ENCODE assay signal across 21 cellular contexts in the genomic region with DNA sequence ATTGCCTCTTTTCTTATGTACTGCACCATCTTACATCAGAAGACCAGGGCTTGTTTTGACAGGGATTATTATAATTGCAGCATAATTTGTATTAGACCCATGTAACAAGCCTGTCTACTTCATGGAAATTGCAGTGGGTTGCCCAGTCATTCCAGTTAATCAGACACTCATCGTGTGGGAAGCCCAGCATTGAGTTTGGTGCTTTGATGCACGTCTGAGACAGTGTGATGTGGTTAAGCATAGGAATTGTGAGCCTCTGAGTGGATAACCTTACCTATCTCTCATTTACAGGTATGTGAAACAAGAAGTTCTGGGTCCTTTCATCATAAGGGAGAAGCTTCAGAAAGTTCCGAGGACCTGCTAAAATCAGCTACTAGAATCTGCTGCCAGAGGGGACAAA. TPM values are rescaled to one million over a fixed set of nuclear protein-coding genes. Genes with fewer than 3 reads are reported as not detected.
A peak's percentile ranks its signal among the peaks of the same experiment; 100 is the strongest.
DNase-seq lines count a peak whose midpoint lies in the region; ATAC-seq, FAIRE-seq and TF ChIP-seq lines count a peak whose summit lies in the region.
"Had no signal": no experiment of that assay in that cellular context is flagged by ENCODE, and none has a peak within 500 bp of the region (broad histone marks: within the 10 kb centered on the region; RNA-seq: fewer than 3 reads in every experiment).

No MANE protein-coding gene starts in this region.

- peaks cover 88% of the 10 kb centered on the region for H3K4me1 Mint-ChIP-seq in CD4-positive, alpha-beta T cell (ENCODE audit: low read depth)
- H3K4me1 Mint-ChIP-seq in T-cell = peaks cover 80 to 90% (median 81%) of the 10 kb centered on the region in 3 donors
- peaks cover 92% of the 10 kb centered on the region for H3K4me1 Mint-ChIP-seq in activated naive CD4-positive, alpha-beta T cell treated with anti-CD3 and anti-CD28 coated beads, Interleukin-2, amount 50 U/mL, for 24 hours

- H3K36me3 Mint-ChIP-seq in CD4-positive, alpha-beta T cell (ENCODE audit: low read depth) = peaks cover 85% of the 10 kb centered on the region
- peaks cover 61% of the 10 kb centered on the region for H3K36me3 Mint-ChIP-seq in T-cell
- H3K36me3 Mint-ChIP-seq in activated naive CD4-positive, alpha-beta T cell treated with anti-CD3 and anti-CD28 coated beads, Interleukin-2, amount 50 U/mL, for 24 hours = peaks cover 51% of the 10 kb centered on the region
- H3K36me3 Mint-ChIP-seq: WTC11 had no signal

- H3K27ac Mint-ChIP-seq in CD4-positive, alpha-beta T cell = peak overlapping the region; percentile 87
- H3K27ac Mint-ChIP-seq in T-cell = peak overlapping the region; percentile 77 to 85
- peak overlapping the region; percentile 92 for H3K27ac Mint-ChIP-seq in activated naive CD4-positive, alpha-beta T cell treated with anti-CD3 and anti-CD28 coated beads, Interleukin-2, amount 50 U/mL, for 24 hours
- H3K27ac Mint-ChIP-seq: WTC11 had no signal

- peak; percentile 19 for ATAC-seq in CD4-positive, alpha-beta T cell (ENCODE audit: poor library complexity)
- peak in 3 of 4 experiments; percentile 13 to 25 (median 24) for ATAC-seq in T-cell (replicated peaks in 1 of 4)
- ATAC-seq in HG03135 (IDR thresholded peaks at IDR 0.05; ENCODE audit: unreplicated experiment) = no peak
- ATAC-seq: GM12878, HepG2, WTC11 had no signal

- peak in 1 of 10 experiments; percentile 41 for DNase-seq in CD4-positive, alpha-beta T cell
- DNase-seq in T-cell (no peak), urothelium cell line (ENCODE audit: low spot score) (no peak), NCI-H146 (lab: John Stamatoyannopoulos, UW) (no peak)
- DNase-seq in stimulated activated CD4-positive, alpha-beta T cell treated with anti-CD3 and anti-CD28 coated beads, Interleukin-4, amount 100 ng/mL, for 1 hour = peak; percentile 51
- DNase-seq: activated gamma-delta T cell, AML-193, hypothalamus, kidney glomerular epithelial cell, NCI-H1436, spleen, T-helper 1 cell had no signal

- H3K4me3 Mint-ChIP-seq in CD4-positive, alpha-beta T cell = peak overlapping the region; percentile 44
- H3K4me3 Mint-ChIP-seq in T-cell = peak overlapping the region in 1 of 3 donors; percentile 92
- H3K4me3 Mint-ChIP-seq in activated naive CD4-positive, alpha-beta T cell treated with anti-CD3 and anti-CD28 coated beads, Interleukin-2, amount 50 U/mL, for 24 hours = peak overlapping the region; percentile 71
- H3K4me3 Mint-ChIP-seq: neural crest cell, WTC11 had no signal

- intact Hi-C loops in CD4-positive, alpha-beta T cell (cut with DNase I, micrococcal nuclease) = no loop called here

- CTCF ChIA-PET in CD4-positive, alpha-beta T cell (lab: Charles Lee) = interaction anchor here (1.1 to 3.0 kb wide), 3 partner anchors 11 to 22 kb away, joined by 3 to 20 read pairs (median 4); no protein-coding TSS in a partner anchor
- CTCF ChIA-PET in T-cell (lab: Charles Lee) = interaction anchor here (1.6 to 2.5 kb wide), 2 partner anchors 10 to 11 kb away, joined by 4 to 11 read pairs; no protein-coding TSS in a partner anchor

- no peak for FAIRE-seq in urothelium cell line (lab: Jason Lieb, UNC)
- FAIRE-seq: colon, endothelial cell of umbilical vein, GM12878, HepG2 had no signal

- no peaks in the 10 kb centered on the region for H3K9me3 ChIP-seq in CD4-positive, alpha-beta T cell (ENCODE audit: control insufficient read depth, low read length)
- H3K9me3 ChIP-seq: thoracic aorta had no signal

- no peaks in the 10 kb centered on the region for H3K27me3 ChIP-seq in CD4-positive, alpha-beta T cell (ENCODE audit: control insufficient read depth, insufficient read depth, low read length)
- H3K27me3 ChIP-seq: spleen had no signal

- H3K27ac ChIP-seq in CD4-positive, alpha-beta T cell (ENCODE audit: low read depth, low read length) = no peak overlapping the region
- H3K27ac ChIP-seq: spleen, thoracic aorta had no signal

- TF ChIP-seq CTCF in CD4-positive, alpha-beta T cell (IDR thresholded peaks at IDR 0.05) = no peak

- POLR2A ChIA-PET in CD4-positive, alpha-beta T cell (lab: Charles Lee) = interaction anchor here (1.2 to 5.7 kb wide), 6 partner anchors 8 to 113 kb away, joined by 5 to 37 read pairs (median 8); a partner anchor contains a TSS
- POLR2A ChIA-PET in T-cell (lab: Charles Lee) = interaction anchor here (0.6 to 5.1 kb wide), 10 partner anchors 8 to 146 kb away, joined by 3 to 54 read pairs (median 4); a partner anchor contains a TSS

- H3K9me3 Mint-ChIP-seq in CD4-positive, alpha-beta T cell = no peaks in the 10 kb centered on the region
- peaks cover 0 to 6% (median 2%) of the 10 kb centered on the region in 3 donors for H3K9me3 Mint-ChIP-seq in T-cell
- H3K9me3 Mint-ChIP-seq in activated naive CD4-positive, alpha-beta T cell treated with anti-CD3 and anti-CD28 coated beads, Interleukin-2, amount 50 U/mL, for 24 hours = peaks cover 6% of the 10 kb centered on the region

- H3K27me3 Mint-ChIP-seq in CD4-positive, alpha-beta T cell = no peaks in the 10 kb centered on the region
- H3K27me3 Mint-ChIP-seq in T-cell = no peaks in the 10 kb centered on the region
- no peaks in the 10 kb centered on the region for H3K27me3 Mint-ChIP-seq in activated naive CD4-positive, alpha-beta T cell treated with anti-CD3 and anti-CD28 coated beads, Interleukin-2, amount 50 U/mL, for 24 hours

RNA-seq across cellular contexts. Expression of a gene that starts 12.8 kb away (rescaled TPM):
- 100 to 1,000 TPM; 752 to 758 TPM for total RNA-seq in CD4-positive, alpha-beta T cell
- total RNA-seq in T-cell = 100 to 1,000 TPM; 151 to 515 (median 166) TPM
